ENCODE assay signal across 10 cellular contexts in the genomic region with DNA sequence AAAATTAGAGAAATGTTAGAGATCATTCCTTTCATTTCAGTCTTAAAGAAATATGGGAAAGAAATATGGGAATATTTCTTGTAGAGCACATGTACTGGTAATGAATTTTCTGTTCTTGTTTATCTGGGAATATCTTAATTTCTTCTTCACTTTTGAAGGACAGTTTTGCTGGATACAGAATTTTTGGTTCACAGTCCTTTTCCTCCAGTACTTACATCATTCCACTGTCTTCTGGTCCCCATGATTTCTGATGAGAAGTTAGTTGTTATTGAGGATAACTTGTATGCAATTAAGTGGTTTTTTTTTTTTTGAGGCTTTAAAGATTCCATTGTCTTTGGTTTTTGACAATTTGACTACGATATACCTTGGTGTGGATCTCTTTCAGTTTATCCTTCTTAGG. TPM values are rescaled to one million over a fixed set of nuclear protein-coding genes. Genes with fewer than 3 reads are reported as not detected.
"Had no signal": no experiment of that assay in that cellular context is flagged by ENCODE, and none has a peak within 500 bp of the region (broad histone marks: within the 10 kb centered on the region; RNA-seq: fewer than 3 reads in every experiment).

No MANE protein-coding gene starts in this region.

- H3K4me1 Mint-ChIP-seq: IgD-negative memory B cell had no signal

- DNase-seq: IMR-90, KBM-7, KG1 had no signal

- H3K9ac ChIP-seq: KMS-11 had no signal

- ATAC-seq: HepG2, K562 had no signal

- H3K27ac Mint-ChIP-seq: IgD-negative memory B cell had no signal

- FAIRE-seq: HepG2, HTR-8/SVneo, K562 had no signal

- H3K27ac ChIP-seq: HL-60, KMS-11 had no signal

- H3K4me3 Mint-ChIP-seq: IgD-negative memory B cell had no signal

- H3K4me2 ChIP-seq: KMS-11 had no signal

- H3K4me3 ChIP-seq: K562 had no signal

RNA-seq across cellular contexts. Expression of a gene that starts 11.0 kb away (rescaled TPM):
- total RNA-seq: HT1080, IMR-90, K562 had no signal
- polyA plus RNA-seq: IgD-negative memory B cell, IMR-90, K562 had no signal
